ENCODE assay signal across 12 cellular contexts in genomic region chr6:5506575-5506974, GRCh38.
DNase-seq lines count a peak whose midpoint lies in the region; ATAC-seq, FAIRE-seq and TF ChIP-seq lines count a peak whose summit lies in the region.
"Had no signal": no experiment of that assay in that cellular context is flagged by ENCODE, and none has a peak within 500 bp of the region (broad histone marks: within the 10 kb centered on the region; RNA-seq: fewer than 3 reads in every experiment).

No MANE protein-coding gene starts in this region.

- H3K27ac ChIP-seq in BLaER1 treated with 17β-estradiol and CSF1 and Interleukin-3, amounts not matched to agents 10 nM and 100 nM, result peak overlapping the region in 6 of 11 experiments; percentile 16 to 62 (median 57); a peak in 10 of 22 replicates
- no peak overlapping the region for H3K27ac ChIP-seq in sigmoid colon

- no peaks in the 10 kb centered on the region for H3K4me1 Mint-ChIP-seq in MCF 10A (ENCODE audit: insufficient read depth, unreplicated experiment)

- no TSS peak for BruUV-seq in MCF 10A (replicated peaks; lab: Mats Ljungman, UMichigan)

- CTCF ChIA-PET in MCF 10A (lab: Yijun Ruan, JAX), result interaction anchor here (0.8 kb wide), 1 partner anchor 354 kb away, joined by 3 read pairs; no protein-coding TSS in a partner anchor

- H3K4me3 Mint-ChIP-seq in MCF 10A (ENCODE audit: unreplicated experiment), result no peak overlapping the region
- H3K4me3 Mint-ChIP-seq: brain had no signal

- peaks cover 0 to 6% (median 0%) of the 10 kb centered on the region in 11 experiments; a peak in 1 of 22 replicates for H4K20me1 ChIP-seq in BLaER1 treated with 17β-estradiol and CSF1 and Interleukin-3, amounts not matched to agents 10 nM and 100 nM

- peak overlapping the region in 3 of 11 experiments; percentile 45 to 69 (median 59); a peak in 4 of 22 replicates for H3K9ac ChIP-seq in BLaER1 treated with 17β-estradiol and CSF1 and Interleukin-3, amounts not matched to agents 10 nM and 100 nM

- H3K9me3 Mint-ChIP-seq in MCF 10A (ENCODE audit: unreplicated experiment), result no peaks in the 10 kb centered on the region
- H3K9me3 Mint-ChIP-seq: brain had no signal

- TF ChIP-seq POLR2A in sigmoid colon (IDR thresholded peaks at IDR 0.05), result no peak

- H3K27ac Mint-ChIP-seq in MCF 10A (ENCODE audit: low read depth, unreplicated experiment), result no peak overlapping the region

- peak; percentile 22 for ATAC-seq in GM19043 (IDR thresholded peaks at IDR 0.05; ENCODE audit: low read depth, unreplicated experiment)
- ATAC-seq in HG02884 (IDR thresholded peaks at IDR 0.05; ENCODE audit: unreplicated experiment), result peak; percentile 36

- no peak for TF ChIP-seq EP300 in sigmoid colon (IDR thresholded peaks at IDR 0.05)

- peak overlapping the region in 2 of 10 experiments; percentile 15 to 35; a peak in 2 of 20 replicates for H3K4me3 ChIP-seq in BLaER1 treated with 17β-estradiol and CSF1 and Interleukin-3, amounts not matched to agents 10 nM and 100 nM
- H3K4me3 ChIP-seq in sigmoid colon, result no peak overlapping the region

- DNase-seq in RCC 7860 (ENCODE audit: low spot score) (peak; percentile 9), iPS-NIHi7 (ENCODE audit: extremely low spot score) (no peak), sigmoid colon (no peak), MCF 10A (ENCODE audit: unreplicated experiment) (no peak)
- DNase-seq in stimulated activated naive CD4-positive, alpha-beta T cell (lab: John Stamatoyannopoulos, UW), result no peak
- DNase-seq: activated CD4-positive, alpha-beta T cell treated with anti-CD3 and anti-CD28 coated beads for 1 hour; foreskin fibroblast; stimulated activated CD4-positive, alpha-beta T cell treated with anti-CD3 and anti-CD28 coated beads, Interleukin-4, amount 100 ng/mL, for 24 hours had no signal

- peaks cover 18 to 48% (median 37%) of the 10 kb centered on the region in 10 experiments for H3K4me1 ChIP-seq in BLaER1 treated with 17β-estradiol and CSF1 and Interleukin-3, amounts not matched to agents 10 nM and 100 nM
- H3K4me1 ChIP-seq in sigmoid colon, result no peaks in the 10 kb centered on the region

- POLR2A ChIA-PET in MCF 10A (lab: Yijun Ruan, JAX), result no interaction called here

- H3K9me3 ChIP-seq in BLaER1 treated with 17β-estradiol and CSF1 and Interleukin-3, amounts not matched to agents 10 nM and 100 nM (replicated peaks in 1 of 11), result no peaks in the 10 kb centered on the region; a peak in 1 of 22 replicates
- no peaks in the 10 kb centered on the region for H3K9me3 ChIP-seq in sigmoid colon

- no peak for FAIRE-seq in RCC 7860 (lab: Jason Lieb, UNC)

- intact Hi-C loops in sigmoid colon (cut with DNase I), result no loop called here
- intact Hi-C loops in MCF 10A (cut with micrococcal nuclease), result no loop called here

- H3K27me3 Mint-ChIP-seq in MCF 10A (ENCODE audit: insufficient read depth, unreplicated experiment), result no peaks in the 10 kb centered on the region

- peaks cover 0 to 7% (median 0%) of the 10 kb centered on the region in 11 experiments; a peak in 1 of 22 replicates for H3K36me3 ChIP-seq in BLaER1 treated with 17β-estradiol and CSF1 and Interleukin-3, amounts not matched to agents 10 nM and 100 nM
- no peaks in the 10 kb centered on the region for H3K36me3 ChIP-seq in sigmoid colon

- WGBS in sigmoid colon, 2 donors, result 58 to 91% methylated on average over 4 of the region's 4 CpGs

- TF ChIP-seq CTCF in sigmoid colon (IDR thresholded peaks at IDR 0.05) (no peak), MCF 10A (IDR thresholded peaks at IDR 0.05; ENCODE audit: unreplicated experiment) (no peak)

- H3K4me2 ChIP-seq in BLaER1 treated with 17β-estradiol and CSF1 and Interleukin-3, amounts not matched to agents 10 nM and 100 nM, result peak overlapping the region; percentile 31 to 87 (median 73)

- H3K27me3 ChIP-seq in BLaER1 treated with 17β-estradiol and CSF1 and Interleukin-3, amounts not matched to agents 10 nM and 100 nM, result 0 out of 22 replicates have a peak, but pooled peaks cover 0 to 7% (median 0%) of the 10 kb centered on the region in 11 experiments
- H3K27me3 ChIP-seq in sigmoid colon, result no peaks in the 10 kb centered on the region

- H3K36me3 Mint-ChIP-seq in MCF 10A (ENCODE audit: insufficient read depth, unreplicated experiment), result peaks cover 5% of the 10 kb centered on the region
- H3K36me3 Mint-ChIP-seq: brain had no signal

Comparison
In these comparisons a context has a peak if more than half of its experiments do, and no peak if none do; other contexts are left out.
1. H3K27ac ChIP-seq: peak in BLaER1 treated with 17β-estradiol and CSF1 and Interleukin-3, amounts not matched to agents 10 nM and 100 nM (6 of 11); none in sigmoid colon (0 of 4).